ENCODE assay signal across 10 cellular contexts in the genomic region with DNA sequence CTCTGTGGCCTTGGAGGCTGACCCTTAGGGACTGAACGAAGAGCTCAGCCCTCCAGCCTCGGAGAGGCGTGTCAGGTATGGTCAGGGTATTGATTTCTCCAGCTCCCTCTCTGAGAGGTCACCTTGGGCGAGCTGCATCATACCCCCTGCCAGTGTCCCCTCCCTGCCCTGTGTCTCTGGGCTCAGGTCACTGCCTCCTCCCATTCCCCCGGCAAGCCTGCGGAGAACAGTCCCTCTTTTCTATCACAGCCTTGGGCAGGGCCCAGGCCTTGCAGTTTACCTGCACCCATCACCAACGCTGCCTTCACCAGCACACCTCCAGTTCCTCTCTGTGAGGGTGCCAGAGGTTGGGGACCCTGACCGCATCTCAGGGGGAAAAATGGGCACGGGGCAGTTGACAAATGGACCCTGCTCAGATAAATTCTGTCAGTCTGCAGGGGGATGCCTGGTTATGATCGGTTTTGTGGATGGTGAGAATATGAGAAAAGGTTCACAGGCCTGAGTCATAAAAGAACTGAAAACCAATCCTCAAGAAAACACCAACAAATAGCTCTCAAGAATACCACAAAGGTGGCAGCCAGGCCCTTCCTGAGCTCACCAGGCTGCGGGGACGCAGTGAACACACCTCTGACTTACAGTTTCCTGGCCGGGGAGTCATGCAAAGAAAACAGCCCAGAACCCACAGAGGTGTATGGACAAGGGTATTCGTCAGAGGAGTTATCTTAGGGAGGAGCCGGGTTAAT. TPM values are rescaled to one million over a fixed set of nuclear protein-coding genes. Genes with fewer than 3 reads are reported as not detected.
DNase-seq lines count a peak whose midpoint lies in the region; ATAC-seq, FAIRE-seq and TF ChIP-seq lines count a peak whose summit lies in the region.
"Had no signal": no experiment of that assay in that cellular context is flagged by ENCODE, and none has a peak within 500 bp of the region (broad histone marks: within the 10 kb centered on the region; RNA-seq: fewer than 3 reads in every experiment).

No MANE protein-coding gene starts in this region.

- H3K4me3 Mint-ChIP-seq in activated T-cell treated with anti-CD3 and anti-CD28 coated beads, Interleukin-2, amount 50 U/mL, for 4 hours: no peak overlapping the region
- H3K4me3 Mint-ChIP-seq in neural crest cell: no peak overlapping the region
- H3K4me3 Mint-ChIP-seq: T-helper 1 cell treated with Interleukin-12 subunit alpha and Interleukin-12 subunit beta and Interleukin-4 antibody, amounts not matched to agents 30 μg/mL and 1 μg/mL, for 36 hours had no signal

- no peak overlapping the region for H4K8ac ChIP-seq in trophoblast cell (ENCODE audit: low read depth, low read length)

- no CpG with 5 or more reads among the region's 15 CpGs for WGBS in trophoblast cell (ENCODE audit: extremely low coverage, insufficient coverage, insufficient read length)

- H3K14ac ChIP-seq in trophoblast cell (ENCODE audit: low read length): no peak overlapping the region

- peak overlapping the region; percentile 3 for H3K27ac Mint-ChIP-seq in neural crest cell (ENCODE audit: unreplicated experiment)
- H3K27ac Mint-ChIP-seq: T-helper 1 cell treated with Interleukin-12 subunit alpha and Interleukin-12 subunit beta and Interleukin-4 antibody, amounts not matched to agents 30 μg/mL and 1 μg/mL, for 36 hours had no signal

- TF ChIP-seq POLR2A in GM12891 (IDR thresholded peaks at IDR 0.05; ENCODE audit: low read depth, low read length): no peak

- no peak overlapping the region for H3K9ac ChIP-seq in trophoblast cell (ENCODE audit: low read length)

- DNase-seq in GM12891 (ENCODE audit: insufficient read length, low spot score) (no peak), neural crest cell (ENCODE audit: low read depth, low spot score) (no peak), medulla oblongata (ENCODE audit: extremely low spot score) (no peak), trophoblast cell (no peak), MG63 (no peak)
- DNase-seq in activated T-cell treated with anti-CD3 and anti-CD28 coated beads, Interleukin-2, amount 50 U/mL, for 4 hours: peak; percentile 44

- H3K27ac ChIP-seq in trophoblast cell (ENCODE audit: low read depth, low read length): no peak overlapping the region
- H3K27ac ChIP-seq: prostate gland had no signal

- H3K4me2 ChIP-seq in trophoblast cell (ENCODE audit: low read length): no peak overlapping the region

- H4K12ac ChIP-seq in trophoblast cell (ENCODE audit: low read depth, low read length): no peak overlapping the region

- peaks cover 13% of the 10 kb centered on the region for H3K4me1 Mint-ChIP-seq in activated T-cell treated with anti-CD3 and anti-CD28 coated beads, Interleukin-2, amount 50 U/mL, for 4 hours (ENCODE audit: low read depth)
- H3K4me1 Mint-ChIP-seq in neural crest cell: peaks cover 15% of the 10 kb centered on the region

- H3K79me2 ChIP-seq in trophoblast cell (ENCODE audit: control insufficient read depth, insufficient read depth, low read length, poor library complexity): no peaks in the 10 kb centered on the region

- H3K27me3 ChIP-seq in trophoblast cell (ENCODE audit: insufficient read depth, low read length) (no peaks in the 10 kb centered on the region), MG63 (no peaks in the 10 kb centered on the region)

- ATAC-seq in HG03097 (IDR thresholded peaks at IDR 0.05; ENCODE audit: low FRiP score, unreplicated experiment): peak; percentile 80
- peak; percentile 94 to 97 for ATAC-seq in activated T-cell treated with anti-CD3 and anti-CD28 coated beads, Interleukin-2, amount 50 U/mL, for 4 hours
- ATAC-seq in GM19324 (IDR thresholded peaks at IDR 0.05; ENCODE audit: low FRiP score, unreplicated experiment): no peak

- no peak overlapping the region for H3K18ac ChIP-seq in trophoblast cell (ENCODE audit: low read length)

- peaks cover 3% of the 10 kb centered on the region for H3K9me3 ChIP-seq in trophoblast cell (ENCODE audit: insufficient read depth, low read depth, low read length)
- H3K9me3 ChIP-seq in MG63: no peaks in the 10 kb centered on the region
- H3K9me3 ChIP-seq: prostate gland had no signal

- H3K79me1 ChIP-seq in trophoblast cell (ENCODE audit: low read length): no peaks in the 10 kb centered on the region

- H2BK12ac ChIP-seq in trophoblast cell (ENCODE audit: low read length): no peak overlapping the region

- H4K91ac ChIP-seq in trophoblast cell (ENCODE audit: low read depth, low read length): no peak overlapping the region

- no peaks in the 10 kb centered on the region for H3K36me3 Mint-ChIP-seq in activated T-cell treated with anti-CD3 and anti-CD28 coated beads, Interleukin-2, amount 50 U/mL, for 4 hours (ENCODE audit: insufficient read depth)
- no peaks in the 10 kb centered on the region for H3K36me3 Mint-ChIP-seq in neural crest cell (ENCODE audit: low read depth)

- H3K4me1 ChIP-seq in trophoblast cell (ENCODE audit: control insufficient read depth in 1 of 2, insufficient read depth in 2 of 2, low read length in 2 of 2): no peaks in the 10 kb centered on the region

- H3K23ac ChIP-seq in trophoblast cell (ENCODE audit: low read length): no peak overlapping the region

- no peak overlapping the region for H2AK5ac ChIP-seq in trophoblast cell (ENCODE audit: low read length)

- TF ChIP-seq CTCF in neural crest cell (conservative IDR thresholded peaks at IDR 0.05): no peak

- H3K36me3 ChIP-seq in trophoblast cell (ENCODE audit: control insufficient read depth in 1 of 2, insufficient read depth in 2 of 2, low read length in 2 of 2) (no peaks in the 10 kb centered on the region), MG63 (no peaks in the 10 kb centered on the region)
- H3K36me3 ChIP-seq: prostate gland had no signal

- H3K9me3 Mint-ChIP-seq in activated T-cell treated with anti-CD3 and anti-CD28 coated beads, Interleukin-2, amount 50 U/mL, for 4 hours: no peaks in the 10 kb centered on the region
- no peaks in the 10 kb centered on the region for H3K9me3 Mint-ChIP-seq in neural crest cell
- H3K9me3 Mint-ChIP-seq: T-helper 1 cell treated with Interleukin-12 subunit alpha and Interleukin-12 subunit beta and Interleukin-4 antibody, amounts not matched to agents 30 μg/mL and 1 μg/mL, for 36 hours had no signal

- H3K27me3 Mint-ChIP-seq in activated T-cell treated with anti-CD3 and anti-CD28 coated beads, Interleukin-2, amount 50 U/mL, for 4 hours (ENCODE audit: low read depth): no peaks in the 10 kb centered on the region
- no peaks in the 10 kb centered on the region for H3K27me3 Mint-ChIP-seq in neural crest cell (ENCODE audit: low read depth)

- H2BK5ac ChIP-seq in trophoblast cell (ENCODE audit: low read depth, low read length, poor library complexity): no peak overlapping the region

- peak; percentile 92 for FAIRE-seq in GM12891 (lab: Jason Lieb, UNC)

- H3K4ac ChIP-seq in trophoblast cell (ENCODE audit: low read depth, low read length): no peak overlapping the region

- H2AFZ ChIP-seq in trophoblast cell (ENCODE audit: insufficient read depth, low read length, poor library complexity): no peak overlapping the region

- H3K4me3 ChIP-seq in trophoblast cell (ENCODE audit: low read depth, low read length) (no peak overlapping the region), MG63 (no peak overlapping the region)
- H3K4me3 ChIP-seq: prostate gland had no signal

- H2BK120ac ChIP-seq in trophoblast cell (ENCODE audit: insufficient read depth, low read length, poor library complexity): no peak overlapping the region

TF ChIP-seq in GM12891, 5 proteins besides CTCF, POLR2A, EP300 and RAD21:
- TF ChIP-seq POU2F2 (IDR thresholded peaks at IDR 0.05; ENCODE audit: low read depth, low read length) (no peak), TAF1 (IDR thresholded peaks at IDR 0.05; ENCODE audit: low read depth, low read length) (no peak), PAX5 (IDR thresholded peaks at IDR 0.05; ENCODE audit: insufficient read depth, low read length, severe bottlenecking) (no peak), POLR2AphosphoS5 (IDR thresholded peaks at IDR 0.05; ENCODE audit: low read depth, low read length) (no peak), SPI1 (IDR thresholded peaks at IDR 0.05; ENCODE audit: low read depth, low read length) (no peak)

RNA-seq across cellular contexts. Expression of gene RXRA, which starts 24.7 kb away (rescaled TPM):
- polyA plus RNA-seq in GM12891 (2012; ENCODE audit: low read depth, missing spikeins): 28.3 TPM
- 1 to 10 TPM; 4.7 to 7.6 (median 4.7) TPM for total RNA-seq in activated T-cell treated with anti-CD3 and anti-CD28 coated beads, Interleukin-2, amount 50 U/mL, for 4 hours
- 40.0 and 41.2 TPM in 2 replicates for total RNA-seq in neural crest cell
- polyA plus RNA-seq in trophoblast cell (2013): 31.7 and 33.2 TPM in 2 replicates
- 18.2 and 40.5 TPM in 2 replicates for total RNA-seq in MG63 (2014; rRNA removed; shearing (Covaris generic); ENCODE audit: low replicate concordance)
